ENCODE assay signal across 19 cellular contexts in genomic region chrX:150958177-150958576, GRCh38. TPM values are rescaled to one million over a fixed set of nuclear protein-coding genes. Genes with fewer than 3 reads are reported as not detected.
DNase-seq lines count a peak whose midpoint lies in the region; ATAC-seq lines count a peak whose summit lies in the region.
"Had no signal": no experiment of that assay in that cellular context is flagged by ENCODE, and none has a peak within 500 bp of the region (broad histone marks: within the 10 kb centered on the region; RNA-seq: fewer than 3 reads in every experiment).

No MANE protein-coding gene starts in this region.

- CTCF ChIA-PET in T-cell (lab: Charles Lee), result no interaction called here

- H3K4me3 Mint-ChIP-seq in activated T-cell treated with anti-CD3 and anti-CD28 coated beads, Interleukin-2, amount 50 U/mL, for 4 hours, result no peak overlapping the region
- no peak overlapping the region for H3K4me3 Mint-ChIP-seq in T-cell
- H3K4me3 Mint-ChIP-seq: activated CD4-positive, alpha-beta T cell treated with anti-CD3 and anti-CD28 coated beads, Interleukin-2, amount 10 ng/mL, durations not matched to agents 24 days and 14 days; activated T-helper 17 cell treated with anti-CD3 and anti-CD28 coated beads, Interleukin-2, amount 50 U/mL, for 72 hours; CD4-positive, alpha-beta T cell had no signal

- peaks cover 4% of the 10 kb centered on the region for H3K9me3 Mint-ChIP-seq in activated T-cell treated with anti-CD3 and anti-CD28 coated beads, Interleukin-2, amount 50 U/mL, for 4 hours
- no peaks in the 10 kb centered on the region for H3K9me3 Mint-ChIP-seq in T-cell
- H3K9me3 Mint-ChIP-seq: activated CD4-positive, alpha-beta T cell treated with anti-CD3 and anti-CD28 coated beads, Interleukin-2, amount 10 ng/mL, durations not matched to agents 24 days and 14 days; activated T-helper 17 cell treated with anti-CD3 and anti-CD28 coated beads, Interleukin-2, amount 50 U/mL, for 72 hours; CD4-positive, alpha-beta T cell had no signal

- ATAC-seq in activated T-cell treated with anti-CD3 and anti-CD28 coated beads, Interleukin-2, amount 50 U/mL, for 4 hours, result no peak
- ATAC-seq in HG03378 (IDR thresholded peaks at IDR 0.05; ENCODE audit: unreplicated experiment) (no peak), T-cell (replicated peaks in 1 of 4) (no peak), GM18868 (IDR thresholded peaks at IDR 0.05; ENCODE audit: unreplicated experiment) (no peak)
- ATAC-seq: activated T-helper 17 cell treated with anti-CD3 and anti-CD28 coated beads, Interleukin-2, amount 50 U/mL, for 72 hours; GM12878; heart left ventricle had no signal

- POLR2A ChIA-PET in T-cell (lab: Charles Lee), result no interaction called here

- DNase-seq in NCI-H82 (lab: John Stamatoyannopoulos, UW), result peak; percentile 52
- DNase-seq in NCI-H82 treated with DMSO at 0.1 percent for 48 hours (lab: John Stamatoyannopoulos, UW; ENCODE audit: unreplicated experiment), result no peak
- peak; percentile 42 for DNase-seq in NCI-H524 treated with DMSO at 0.1 percent for 48 hours (lab: John Stamatoyannopoulos, UW)
- peak; percentile 18 to 26 for DNase-seq in hippocampal formation (lab: John Stamatoyannopoulos, UW)
- no peak for DNase-seq in activated T-cell treated with anti-CD3 and anti-CD28 coated beads, Interleukin-2, amount 50 U/mL, for 4 hours
- no peak for DNase-seq in T-cell
- DNase-seq: activated CD4-positive, alpha-beta T cell treated with anti-CD3 and anti-CD28 coated beads, Interleukin-2, amount 10 ng/mL, durations not matched to agents 24 days and 14 days; CD4-positive, alpha-beta T cell; heart left ventricle; IMR-90; NCI-H1417 treated with DMSO at 0.1 percent for 48 hours; NCI-H226; OCI-M1; Right ventricle myocardium superior; uterus had no signal

- H3K36me3 Mint-ChIP-seq in activated T-cell treated with anti-CD3 and anti-CD28 coated beads, Interleukin-2, amount 50 U/mL, for 4 hours (ENCODE audit: insufficient read depth), result no peaks in the 10 kb centered on the region
- H3K36me3 Mint-ChIP-seq in T-cell, result no peaks in the 10 kb centered on the region

- no peak overlapping the region for H3K27ac Mint-ChIP-seq in T-cell
- H3K27ac Mint-ChIP-seq: activated CD4-positive, alpha-beta T cell treated with anti-CD3 and anti-CD28 coated beads, Interleukin-2, amount 10 ng/mL, durations not matched to agents 24 days and 14 days; activated T-helper 17 cell treated with anti-CD3 and anti-CD28 coated beads, Interleukin-2, amount 50 U/mL, for 72 hours; CD4-positive, alpha-beta T cell had no signal

- H3K27me3 Mint-ChIP-seq in activated T-cell treated with anti-CD3 and anti-CD28 coated beads, Interleukin-2, amount 50 U/mL, for 4 hours (ENCODE audit: low read depth), result no peaks in the 10 kb centered on the region
- peaks cover 2 to 22% of the 10 kb centered on the region in 2 donors for H3K27me3 Mint-ChIP-seq in T-cell
- H3K27me3 Mint-ChIP-seq: activated CD4-positive, alpha-beta T cell treated with anti-CD3 and anti-CD28 coated beads, Interleukin-2, amount 10 ng/mL, durations not matched to agents 24 days and 14 days; CD4-positive, alpha-beta T cell had no signal

- H3K4me1 Mint-ChIP-seq in activated T-cell treated with anti-CD3 and anti-CD28 coated beads, Interleukin-2, amount 50 U/mL, for 4 hours (ENCODE audit: low read depth), result no peaks in the 10 kb centered on the region
- H3K4me1 Mint-ChIP-seq in T-cell, result no peaks in the 10 kb centered on the region
- H3K4me1 Mint-ChIP-seq: activated CD4-positive, alpha-beta T cell treated with anti-CD3 and anti-CD28 coated beads, Interleukin-2, amount 10 ng/mL, durations not matched to agents 24 days and 14 days; activated T-helper 17 cell treated with anti-CD3 and anti-CD28 coated beads, Interleukin-2, amount 50 U/mL, for 72 hours had no signal

RNA-seq across cellular contexts. Expression of gene HMGB3, which starts 25.0 kb away (rescaled TPM):
- total RNA-seq in activated T-cell treated with anti-CD3 and anti-CD28 coated beads, Interleukin-2, amount 50 U/mL, for 4 hours, result 10 to 100 TPM; 12.6 to 14.9 (median 13.5) TPM
- 1 to 10 TPM in 4 of 5 donors, under 1 TPM in 1; 0.99 to 5.8 (median 1.3) TPM for total RNA-seq in T-cell

RNA-seq across cellular contexts. Expression of gene CD99L2, which starts 59.7 kb away (rescaled TPM):
- 1 to 10 TPM; 7.9 to 8.2 (median 8.2) TPM for total RNA-seq in activated T-cell treated with anti-CD3 and anti-CD28 coated beads, Interleukin-2, amount 50 U/mL, for 4 hours
- 10 to 100 TPM; 11.1 to 20.0 (median 18.3) TPM for total RNA-seq in T-cell

Comparison
In these comparisons a context has a peak if more than half of its experiments do, and no peak if none do; other contexts are left out.
1. DNase-seq: peak in NCI-H82 (single experiment), NCI-H524 treated with DMSO at 0.1 percent for 48 hours (single experiment) and hippocampal formation (2 of 2); none in NCI-H82 treated with DMSO at 0.1 percent for 48 hours (single experiment), activated T-cell treated with anti-CD3 and anti-CD28 coated beads, Interleukin-2, amount 50 U/mL, for 4 hours (single experiment) and T-cell (0 of 34).